In the genomic region with DNA sequence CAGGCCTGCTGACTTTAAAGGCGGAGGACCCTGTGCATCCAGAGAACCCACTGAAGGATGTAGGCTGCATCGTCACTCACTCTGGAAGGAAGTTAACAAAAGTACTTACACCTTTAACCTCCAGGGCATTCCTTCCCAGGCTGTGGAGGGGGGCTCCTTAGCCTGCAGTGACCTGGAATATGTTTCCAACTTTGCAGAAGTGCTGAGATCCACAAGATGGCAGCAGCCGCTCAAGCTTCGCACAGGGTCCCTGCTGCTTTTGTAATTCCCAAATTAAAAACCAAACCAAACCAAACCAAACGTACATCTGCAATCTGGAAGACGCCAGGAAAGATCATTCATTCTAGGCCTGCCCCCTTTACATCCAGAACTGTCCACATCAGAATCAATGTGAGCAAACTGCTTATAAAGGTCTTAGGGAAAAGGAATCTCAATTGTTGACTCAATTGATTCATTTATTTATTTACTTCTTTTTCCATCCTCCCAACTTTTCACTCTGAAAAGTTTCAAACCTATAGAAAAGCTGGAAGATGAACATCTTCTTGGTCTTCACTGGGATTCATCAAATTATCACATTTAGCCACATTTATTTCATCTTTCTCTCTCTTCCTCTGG, we compare ENCODE assay signal across 9 cellular contexts.
DNase-seq lines count a peak whose midpoint lies in the region; ATAC-seq and TF ChIP-seq lines count a peak whose summit lies in the region.
"Had no signal": no experiment of that assay in that cellular context is flagged by ENCODE, and none has a peak within 500 bp of the region (broad histone marks: within the 10 kb centered on the region; RNA-seq: fewer than 3 reads in every experiment).

No MANE protein-coding gene starts in this region.

- H3K36me3 Mint-ChIP-seq in progenitor cell of endocrine pancreas (ENCODE audit: insufficient read depth), result no peaks in the 10 kb centered on the region

- H3K4me1 Mint-ChIP-seq in progenitor cell of endocrine pancreas (ENCODE audit: low read depth), result peaks cover 7% of the 10 kb centered on the region
- H3K4me1 Mint-ChIP-seq: B cell had no signal

- DNase-seq in NCI-H1105 treated with DMSO at 0.1 percent for 48 hours (lab: John Stamatoyannopoulos, UW) (peak; percentile 43), NCI-H1105 (lab: John Stamatoyannopoulos, UW) (no peak), HCEC 1CT (peak; percentile 30), RPMI8226 (peak; percentile 41), fibroblast of the aortic adventitia (ENCODE audit: low read depth) (peak; percentile 63), progenitor cell of endocrine pancreas (ENCODE audit: low spot score, unreplicated experiment) (peak; percentile 30)

- no peak overlapping the region for H3K4me3 ChIP-seq in fibroblast of the aortic adventitia (ENCODE audit: low read depth, low read length)

- H3K9me3 Mint-ChIP-seq in progenitor cell of endocrine pancreas (ENCODE audit: low read depth), result no peaks in the 10 kb centered on the region

- H3K27me3 Mint-ChIP-seq in progenitor cell of endocrine pancreas, result peaks cover 3% of the 10 kb centered on the region

- H3K4me3 Mint-ChIP-seq in progenitor cell of endocrine pancreas (ENCODE audit: low read depth), result no peak overlapping the region
- H3K4me3 Mint-ChIP-seq: B cell had no signal

- H3K27ac Mint-ChIP-seq in progenitor cell of endocrine pancreas, result no peak overlapping the region
- H3K27ac Mint-ChIP-seq: B cell had no signal

- TF ChIP-seq CTCF in fibroblast of the aortic adventitia (IDR thresholded peaks at IDR 0.05; ENCODE audit: insufficient read depth, low read length), result peak; percentile 66
- TF ChIP-seq CTCF in progenitor cell of endocrine pancreas (IDR thresholded peaks at IDR 0.05; ENCODE audit: unreplicated experiment), result peak; percentile 84

- ATAC-seq in GM21528 (IDR thresholded peaks at IDR 0.05; ENCODE audit: low FRiP score, unreplicated experiment) (no peak), GM21619 (IDR thresholded peaks at IDR 0.05; ENCODE audit: unreplicated experiment) (no peak)
